In genomic region chr16:23537390-23537789, GRCh38 we compare ENCODE assay signal across 1 cellular context.
TF ChIP-seq lines count a peak whose summit lies in the region.

No MANE protein-coding gene starts in this region.

TF ChIP-seq in HepG2, 621 proteins besides CTCF, POLR2A, EP300 and RAD21 (continued from another document and continues in another):
- TF ChIP-seq AHDC1 (CRISPR knock-in tag; IDR thresholded peaks at IDR 0.05; ENCODE audit: borderline replicate concordance), result no peak
- TF ChIP-seq PHF5A (CRISPR knock-in tag; IDR thresholded peaks at IDR 0.05; ENCODE audit: low read depth, unreplicated experiment), result no peak
- TF ChIP-seq JUN (CRISPR knock-in tag; IDR thresholded peaks at IDR 0.05), result no peak
- no peak for TF ChIP-seq ZNF382 (CRISPR knock-in tag; IDR thresholded peaks at IDR 0.05; ENCODE audit: borderline replicate concordance)
- no peak for TF ChIP-seq JUNB (CRISPR knock-in tag; IDR thresholded peaks at IDR 0.05; ENCODE audit: borderline replicate concordance)
- TF ChIP-seq CENPX (CRISPR knock-in tag; IDR thresholded peaks at IDR 0.05), result no peak
- TF ChIP-seq TERF1 (CRISPR knock-in tag; IDR thresholded peaks at IDR 0.05), result no peak
- peak; percentile 63; the same call in 1 of the 2 replicates for TF ChIP-seq RARA (CRISPR knock-in tag; IDR thresholded peaks at IDR 0.05)
- TF ChIP-seq ZNF3 (CRISPR knock-in tag; IDR thresholded peaks at IDR 0.05), result 0 out of 2 replicates have a peak, but pooled peaks have one; percentile 42
- no peak for TF ChIP-seq TFDP2 (CRISPR knock-in tag; IDR thresholded peaks at IDR 0.05)
- no peak for TF ChIP-seq ZNF749 (CRISPR knock-in tag; IDR thresholded peaks at IDR 0.05; ENCODE audit: borderline replicate concordance)
- no peak for TF ChIP-seq ZNF558 (CRISPR knock-in tag; IDR thresholded peaks at IDR 0.05; ENCODE audit: borderline replicate concordance)
- TF ChIP-seq USF2 (IDR thresholded peaks at IDR 0.05; ENCODE audit: low read depth, low read length), result no peak
- TF ChIP-seq USF2 (CRISPR knock-in tag; IDR thresholded peaks at IDR 0.05; ENCODE audit: borderline replicate concordance), result no peak
- TF ChIP-seq LRRFIP1 (CRISPR knock-in tag; conservative IDR thresholded peaks at IDR 0.05), result no peak
- TF ChIP-seq PAXIP1 (CRISPR knock-in tag; conservative IDR thresholded peaks at IDR 0.05), result no peak; the same call in 1 of the 2 replicates
- no peak for TF ChIP-seq EEA1 (CRISPR knock-in tag; IDR thresholded peaks at IDR 0.05; ENCODE audit: borderline replicate concordance)
- no peak for TF ChIP-seq ZNF451 (CRISPR knock-in tag; IDR thresholded peaks at IDR 0.05)
- no peak for TF ChIP-seq CCAR2 (optimal IDR thresholded peaks at IDR 0.05; ENCODE audit: low read depth, low read length)
- no peak for TF ChIP-seq ZMYM3 (CRISPR knock-in tag; IDR thresholded peaks at IDR 0.05)
- peak; percentile 54 for TF ChIP-seq FOXA3 (CRISPR knock-in tag; IDR thresholded peaks at IDR 0.05)
- no peak for TF ChIP-seq ZBTB26 (CRISPR knock-in tag; IDR thresholded peaks at IDR 0.05; ENCODE audit: borderline replicate concordance)
- no peak for TF ChIP-seq KLF11 (CRISPR knock-in tag; IDR thresholded peaks at IDR 0.05)
- peak; percentile 82 for TF ChIP-seq FOSL2 (CRISPR knock-in tag; IDR thresholded peaks at IDR 0.05)
- TF ChIP-seq SKI (IDR thresholded peaks at IDR 0.05; ENCODE audit: partially characterized antibody), result peak; percentile 62
- TF ChIP-seq SOX6 (IDR thresholded peaks at IDR 0.05), result no peak
- TF ChIP-seq SOX6 (CRISPR knock-in tag; IDR thresholded peaks at IDR 0.05), result no peak; the same call in 1 of the 2 replicates
- no peak for TF ChIP-seq ZNF589 (CRISPR knock-in tag; conservative IDR thresholded peaks at IDR 0.05)
- TF ChIP-seq ZNF121 (CRISPR knock-in tag; IDR thresholded peaks at IDR 0.05), result no peak
- TF ChIP-seq ETV6 (CRISPR knock-in tag; conservative IDR thresholded peaks at IDR 0.05), result no peak
- TF ChIP-seq GPN1 (CRISPR knock-in tag; IDR thresholded peaks at IDR 0.05; ENCODE audit: borderline replicate concordance), result no peak
- peak; percentile 94 for TF ChIP-seq CEBPB (IDR thresholded peaks at IDR 0.05; ENCODE audit: borderline replicate concordance, low read depth, low read length)
- no peak for TF ChIP-seq ZNF720 (CRISPR knock-in tag; IDR thresholded peaks at IDR 0.05)
- TF ChIP-seq RFXANK (CRISPR knock-in tag; IDR thresholded peaks at IDR 0.05), result no peak
- no peak for TF ChIP-seq ZNF101 (CRISPR knock-in tag; IDR thresholded peaks at IDR 0.05; ENCODE audit: borderline replicate concordance, low read depth)
- no peak for TF ChIP-seq CHD2 (IDR thresholded peaks at IDR 0.05; ENCODE audit: low read depth, low read length)
- no peak for TF ChIP-seq ZBTB20 (CRISPR knock-in tag; IDR thresholded peaks at IDR 0.05; ENCODE audit: borderline replicate concordance, low read depth)
- TF ChIP-seq ZNF570 (CRISPR knock-in tag; IDR thresholded peaks at IDR 0.05; ENCODE audit: borderline replicate concordance), result no peak
- TF ChIP-seq SALL1 (CRISPR knock-in tag; IDR thresholded peaks at IDR 0.05), result 0 out of 2 replicates have a peak, but pooled peaks have one; percentile 26
- TF ChIP-seq HOXA7 (CRISPR knock-in tag; IDR thresholded peaks at IDR 0.05), result no peak
- TF ChIP-seq FOXO1 (CRISPR knock-in tag; IDR thresholded peaks at IDR 0.05), result peak; percentile 53
- TF ChIP-seq LCORL (IDR thresholded peaks at IDR 0.05), result no peak
- TF ChIP-seq LCORL (CRISPR knock-in tag; IDR thresholded peaks at IDR 0.05), result no peak
- TF ChIP-seq MAZ (IDR thresholded peaks at IDR 0.05; ENCODE audit: borderline replicate concordance, low read depth, low read length), result no peak
- TF ChIP-seq MAZ (CRISPR knock-in tag; IDR thresholded peaks at IDR 0.05; ENCODE audit: low read depth), result no peak
- TF ChIP-seq ZNF317 (CRISPR knock-in tag; IDR thresholded peaks at IDR 0.05), result no peak
- no peak for TF ChIP-seq SNAPC2 (CRISPR knock-in tag; IDR thresholded peaks at IDR 0.05)
- no peak for TF ChIP-seq ATF1 (CRISPR knock-in tag; IDR thresholded peaks at IDR 0.05)
- TF ChIP-seq HNF4G (IDR thresholded peaks at IDR 0.05; ENCODE audit: borderline replicate concordance, low read depth, low read length), result peak; percentile 36; the same call in 1 of the 2 replicates
- no peak for TF ChIP-seq HNF4G (CRISPR knock-in tag; IDR thresholded peaks at IDR 0.05; ENCODE audit: borderline replicate concordance, low read depth)
- no peak for TF ChIP-seq EZH2 (conservative IDR thresholded peaks at IDR 0.05; ENCODE audit: low read depth, low read length)
- peak; percentile 38; the same call in 1 of the 2 replicates for TF ChIP-seq HMG20A (CRISPR knock-in tag; IDR thresholded peaks at IDR 0.05; ENCODE audit: borderline replicate concordance)
- no peak for TF ChIP-seq ZNF841 (CRISPR knock-in tag; IDR thresholded peaks at IDR 0.05; ENCODE audit: borderline replicate concordance)
- no peak for TF ChIP-seq REPIN1 (CRISPR knock-in tag; IDR thresholded peaks at IDR 0.05; ENCODE audit: borderline replicate concordance, low read depth)
- TF ChIP-seq ZNF788 (CRISPR knock-in tag; IDR thresholded peaks at IDR 0.05; ENCODE audit: borderline replicate concordance), result no peak
- TF ChIP-seq SUZ12 (IDR thresholded peaks at IDR 0.05; ENCODE audit: low read depth, low read length), result no peak
- TF ChIP-seq SAP130 (CRISPR knock-in tag; IDR thresholded peaks at IDR 0.05; ENCODE audit: low read depth), result peak; percentile 88
- no peak for TF ChIP-seq ESRRA (CRISPR knock-in tag; IDR thresholded peaks at IDR 0.05; ENCODE audit: low read depth)
- TF ChIP-seq ZNF543 (CRISPR knock-in tag; IDR thresholded peaks at IDR 0.05), result no peak
- no peak for TF ChIP-seq HDAC6 (IDR thresholded peaks at IDR 0.05; ENCODE audit: low read depth, low read length)
